Comparison of ENCODE assay signal across 19 cellular contexts in genomic region chr12:34598352-34598827, GRCh38.
"Had no signal": no experiment of that assay in that cellular context is flagged by ENCODE, and none has a peak within 500 bp of the region (broad histone marks: within the 10 kb centered on the region; RNA-seq: fewer than 3 reads in every experiment).

No MANE protein-coding gene starts in this region.

- DNase-seq: activated CD4-positive, alpha-beta T cell treated with anti-CD3 and anti-CD28 coated beads for 36 hours; activated CD4-positive, CD25-positive, alpha-beta regulatory T cell; activated gamma-delta T cell; activated naive CD8-positive, alpha-beta T cell treated with anti-CD3 and anti-CD28 coated beads, Interleukin-2, amount 50 U/mL, for 24 hours; amygdala; effector memory CD4-positive, alpha-beta T cell; erythroblast; hippocampal formation; immature natural killer cell; naive thymus-derived CD8-positive, alpha-beta T cell; right cardiac atrium; stimulated activated CD4-positive, alpha-beta T cell treated with anti-CD3 and anti-CD28 coated beads, Interleukin-12 subunit alpha, Interleukin-12 subunit beta, amount 100 ng/mL, for 4 hours; stimulated activated CD4-positive, alpha-beta T cell treated with anti-CD3 and anti-CD28 coated beads, Interleukin-4, amount 100 ng/mL, for 1 hour; stimulated activated naive CD8-positive, alpha-beta T cell treated with anti-CD3 and anti-CD28 coated beads, Interleukin-15, Interleukin-2, amounts not matched to agents 100 U/mL and 50 U/mL, for 24 hours; T-cell; trophoblast cell had no signal

- H3K4me1 Mint-ChIP-seq: activated CD4-positive, alpha-beta T cell treated with anti-CD3 and anti-CD28 coated beads for 36 hours; activated naive CD4-positive, alpha-beta T cell treated with anti-CD3 and anti-CD28 coated beads, Interleukin-2, amount 50 U/mL, for 24 hours; activated naive CD8-positive, alpha-beta T cell treated with anti-CD3 and anti-CD28 coated beads, Interleukin-2, amount 50 U/mL, for 24 hours; immature natural killer cell; memory B cell; neural crest cell; T-cell had no signal

- H3K27me3 Mint-ChIP-seq: activated CD4-positive, alpha-beta T cell treated with anti-CD3 and anti-CD28 coated beads for 36 hours; activated naive CD4-positive, alpha-beta T cell treated with anti-CD3 and anti-CD28 coated beads, Interleukin-2, amount 50 U/mL, for 24 hours; activated naive CD8-positive, alpha-beta T cell treated with anti-CD3 and anti-CD28 coated beads, Interleukin-2, amount 50 U/mL, for 24 hours; memory B cell; T-cell had no signal

- H3K4me3 Mint-ChIP-seq: activated CD4-positive, alpha-beta T cell treated with anti-CD3 and anti-CD28 coated beads for 36 hours; activated naive CD4-positive, alpha-beta T cell treated with anti-CD3 and anti-CD28 coated beads, Interleukin-2, amount 50 U/mL, for 24 hours; activated naive CD8-positive, alpha-beta T cell treated with anti-CD3 and anti-CD28 coated beads, Interleukin-2, amount 50 U/mL, for 24 hours; immature natural killer cell; memory B cell; naive thymus-derived CD8-positive, alpha-beta T cell; neural crest cell; T-cell had no signal

- H3K36me3 Mint-ChIP-seq: activated naive CD4-positive, alpha-beta T cell treated with anti-CD3 and anti-CD28 coated beads, Interleukin-2, amount 50 U/mL, for 24 hours; immature natural killer cell; T-cell had no signal

- H3K27ac Mint-ChIP-seq: activated CD4-positive, alpha-beta T cell treated with anti-CD3 and anti-CD28 coated beads for 36 hours; activated naive CD4-positive, alpha-beta T cell treated with anti-CD3 and anti-CD28 coated beads, Interleukin-2, amount 50 U/mL, for 24 hours; activated naive CD8-positive, alpha-beta T cell treated with anti-CD3 and anti-CD28 coated beads, Interleukin-2, amount 50 U/mL, for 24 hours; immature natural killer cell; memory B cell; naive thymus-derived CD8-positive, alpha-beta T cell; T-cell had no signal
